Comparison of ENCODE assay signal across 1 cellular context in the genomic region with DNA sequence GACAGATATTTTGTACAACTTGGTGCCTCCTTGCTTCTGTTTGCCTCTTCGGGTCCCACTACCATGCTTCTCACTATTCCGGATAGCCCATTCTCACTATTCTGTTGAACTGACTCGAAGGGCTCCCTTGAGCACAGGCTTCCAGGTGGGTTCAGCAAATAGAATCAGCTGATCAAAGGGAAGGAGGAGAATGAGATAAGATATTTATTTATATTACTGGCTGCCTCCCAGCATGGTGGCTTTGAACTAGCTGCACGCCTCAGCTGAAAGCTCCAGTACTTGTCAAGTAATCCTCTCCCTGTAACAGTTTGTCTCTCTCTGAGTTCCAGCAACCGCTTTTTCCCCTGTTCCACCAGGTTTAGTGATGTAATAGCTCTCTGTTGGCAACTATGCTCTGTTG.
TF ChIP-seq lines count a peak whose summit lies in the region.

No MANE protein-coding gene starts in this region.

TF ChIP-seq in HEK293, 187 proteins besides CTCF, POLR2A, EP300 and RAD21 (continued from another document):
- TF ChIP-seq, protein P1, sequence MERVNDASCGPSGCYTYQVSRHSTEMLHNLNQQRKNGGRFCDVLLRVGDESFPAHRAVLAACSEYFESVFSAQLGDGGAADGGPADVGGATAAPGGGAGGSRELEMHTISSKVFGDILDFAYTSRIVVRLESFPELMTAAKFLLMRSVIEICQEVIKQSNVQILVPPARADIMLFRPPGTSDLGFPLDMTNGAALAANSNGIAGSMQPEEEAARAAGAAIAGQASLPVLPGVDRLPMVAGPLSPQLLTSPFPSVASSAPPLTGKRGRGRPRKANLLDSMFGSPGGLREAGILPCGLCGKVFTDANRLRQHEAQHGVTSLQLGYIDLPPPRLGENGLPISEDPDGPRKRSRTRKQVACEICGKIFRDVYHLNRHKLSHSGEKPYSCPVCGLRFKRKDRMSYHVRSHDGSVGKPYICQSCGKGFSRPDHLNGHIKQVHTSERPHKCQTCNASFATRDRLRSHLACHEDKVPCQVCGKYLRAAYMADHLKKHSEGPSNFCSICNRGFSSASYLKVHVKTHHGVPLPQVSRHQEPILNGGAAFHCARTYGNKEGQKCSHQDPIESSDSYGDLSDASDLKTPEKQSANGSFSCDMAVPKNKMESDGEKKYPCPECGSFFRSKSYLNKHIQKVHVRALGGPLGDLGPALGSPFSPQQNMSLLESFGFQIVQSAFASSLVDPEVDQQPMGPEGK (tag by site-specific recombination; IDR thresholded peaks at IDR 0.05): no peak
- TF ChIP-seq SP3 (tag by site-specific recombination; IDR thresholded peaks at IDR 0.05) (no peak), ZFP69B (tag by site-specific recombination; IDR thresholded peaks at IDR 0.05) (0 out of 2 replicates have a peak, but pooled peaks have one; percentile 20), SCRT2 (tag by site-specific recombination; IDR thresholded peaks at IDR 0.05) (0 out of 2 replicates have a peak, but pooled peaks have one; percentile 11), KLF10 (tag by site-specific recombination; IDR thresholded peaks at IDR 0.05) (0 out of 2 replicates have a peak, but pooled peaks have one; percentile 26), TCF7L2 (IDR thresholded peaks at IDR 0.05; ENCODE audit: borderline replicate concordance, low read depth, low read length) (peak; percentile 98), ZNF292 (tag by site-specific recombination; IDR thresholded peaks at IDR 0.05; ENCODE audit: borderline replicate concordance, low read depth) (no peak), ZNF501 (tag by site-specific recombination; IDR thresholded peaks at IDR 0.05) (no peak), ZIC2 (tag by site-specific recombination; IDR thresholded peaks at IDR 0.05) (peak; percentile 90), FEZF1 (tag by site-specific recombination; IDR thresholded peaks at IDR 0.05) (peak; percentile 33; the same call in 1 of the 2 replicates), GFI1B (tag by site-specific recombination; IDR thresholded peaks at IDR 0.05) (no peak), ZBTB1 (tag by site-specific recombination; IDR thresholded peaks at IDR 0.05) (no peak)
- TF ChIP-seq, protein P2, sequence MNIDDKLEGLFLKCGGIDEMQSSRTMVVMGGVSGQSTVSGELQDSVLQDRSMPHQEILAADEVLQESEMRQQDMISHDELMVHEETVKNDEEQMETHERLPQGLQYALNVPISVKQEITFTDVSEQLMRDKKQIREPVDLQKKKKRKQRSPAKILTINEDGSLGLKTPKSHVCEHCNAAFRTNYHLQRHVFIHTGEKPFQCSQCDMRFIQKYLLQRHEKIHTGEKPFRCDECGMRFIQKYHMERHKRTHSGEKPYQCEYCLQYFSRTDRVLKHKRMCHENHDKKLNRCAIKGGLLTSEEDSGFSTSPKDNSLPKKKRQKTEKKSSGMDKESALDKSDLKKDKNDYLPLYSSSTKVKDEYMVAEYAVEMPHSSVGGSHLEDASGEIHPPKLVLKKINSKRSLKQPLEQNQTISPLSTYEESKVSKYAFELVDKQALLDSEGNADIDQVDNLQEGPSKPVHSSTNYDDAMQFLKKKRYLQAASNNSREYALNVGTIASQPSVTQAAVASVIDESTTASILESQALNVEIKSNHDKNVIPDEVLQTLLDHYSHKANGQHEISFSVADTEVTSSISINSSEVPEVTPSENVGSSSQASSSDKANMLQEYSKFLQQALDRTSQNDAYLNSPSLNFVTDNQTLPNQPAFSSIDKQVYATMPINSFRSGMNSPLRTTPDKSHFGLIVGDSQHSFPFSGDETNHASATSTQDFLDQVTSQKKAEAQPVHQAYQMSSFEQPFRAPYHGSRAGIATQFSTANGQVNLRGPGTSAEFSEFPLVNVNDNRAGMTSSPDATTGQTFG (tag by site-specific recombination; IDR thresholded peaks at IDR 0.05; ENCODE audit: borderline replicate concordance): no peak
- TF ChIP-seq, protein P3, sequence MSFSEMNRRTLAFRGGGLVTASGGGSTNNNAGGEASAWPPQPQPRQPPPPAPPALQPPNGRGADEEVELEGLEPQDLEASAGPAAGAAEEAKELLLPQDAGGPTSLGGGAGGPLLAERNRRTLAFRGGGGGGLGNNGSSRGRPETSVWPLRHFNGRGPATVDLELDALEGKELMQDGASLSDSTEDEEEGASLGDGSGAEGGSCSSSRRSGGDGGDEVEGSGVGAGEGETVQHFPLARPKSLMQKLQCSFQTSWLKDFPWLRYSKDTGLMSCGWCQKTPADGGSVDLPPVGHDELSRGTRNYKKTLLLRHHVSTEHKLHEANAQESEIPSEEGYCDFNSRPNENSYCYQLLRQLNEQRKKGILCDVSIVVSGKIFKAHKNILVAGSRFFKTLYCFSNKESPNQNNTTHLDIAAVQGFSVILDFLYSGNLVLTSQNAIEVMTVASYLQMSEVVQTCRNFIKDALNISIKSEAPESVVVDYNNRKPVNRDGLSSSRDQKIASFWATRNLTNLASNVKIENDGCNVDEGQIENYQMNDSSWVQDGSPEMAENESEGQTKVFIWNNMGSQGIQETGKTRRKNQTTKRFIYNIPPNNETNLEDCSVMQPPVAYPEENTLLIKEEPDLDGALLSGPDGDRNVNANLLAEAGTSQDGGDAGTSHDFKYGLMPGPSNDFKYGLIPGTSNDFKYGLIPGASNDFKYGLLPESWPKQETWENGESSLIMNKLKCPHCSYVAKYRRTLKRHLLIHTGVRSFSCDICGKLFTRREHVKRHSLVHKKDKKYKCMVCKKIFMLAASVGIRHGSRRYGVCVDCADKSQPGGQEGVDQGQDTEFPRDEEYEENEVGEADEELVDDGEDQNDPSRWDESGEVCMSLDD (tag by site-specific recombination; IDR thresholded peaks at IDR 0.05): no peak
- TF ChIP-seq, protein P4, sequence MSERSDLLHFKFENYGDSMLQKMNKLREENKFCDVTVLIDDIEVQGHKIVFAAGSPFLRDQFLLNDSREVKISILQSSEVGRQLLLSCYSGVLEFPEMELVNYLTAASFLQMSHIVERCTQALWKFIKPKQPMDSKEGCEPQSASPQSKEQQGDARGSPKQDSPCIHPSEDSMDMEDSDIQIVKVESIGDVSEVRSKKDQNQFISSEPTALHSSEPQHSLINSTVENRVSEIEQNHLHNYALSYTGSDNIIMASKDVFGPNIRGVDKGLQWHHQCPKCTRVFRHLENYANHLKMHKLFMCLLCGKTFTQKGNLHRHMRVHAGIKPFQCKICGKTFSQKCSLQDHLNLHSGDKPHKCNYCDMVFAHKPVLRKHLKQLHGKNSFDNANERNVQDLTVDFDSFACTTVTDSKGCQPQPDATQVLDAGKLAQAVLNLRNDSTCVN (tag by site-specific recombination; optimal IDR thresholded peaks at IDR 0.05): no peak
- TF ChIP-seq, protein P5, sequence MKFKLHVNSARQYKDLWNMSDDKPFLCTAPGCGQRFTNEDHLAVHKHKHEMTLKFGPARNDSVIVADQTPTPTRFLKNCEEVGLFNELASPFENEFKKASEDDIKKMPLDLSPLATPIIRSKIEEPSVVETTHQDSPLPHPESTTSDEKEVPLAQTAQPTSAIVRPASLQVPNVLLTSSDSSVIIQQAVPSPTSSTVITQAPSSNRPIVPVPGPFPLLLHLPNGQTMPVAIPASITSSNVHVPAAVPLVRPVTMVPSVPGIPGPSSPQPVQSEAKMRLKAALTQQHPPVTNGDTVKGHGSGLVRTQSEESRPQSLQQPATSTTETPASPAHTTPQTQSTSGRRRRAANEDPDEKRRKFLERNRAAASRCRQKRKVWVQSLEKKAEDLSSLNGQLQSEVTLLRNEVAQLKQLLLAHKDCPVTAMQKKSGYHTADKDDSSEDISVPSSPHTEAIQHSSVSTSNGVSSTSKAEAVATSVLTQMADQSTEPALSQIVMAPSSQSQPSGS (tag by site-specific recombination; IDR thresholded peaks at IDR 0.05; ENCODE audit: low read depth): 0 out of 2 replicates have a peak, but pooled peaks have one; percentile 14
- TF ChIP-seq, protein P6, sequence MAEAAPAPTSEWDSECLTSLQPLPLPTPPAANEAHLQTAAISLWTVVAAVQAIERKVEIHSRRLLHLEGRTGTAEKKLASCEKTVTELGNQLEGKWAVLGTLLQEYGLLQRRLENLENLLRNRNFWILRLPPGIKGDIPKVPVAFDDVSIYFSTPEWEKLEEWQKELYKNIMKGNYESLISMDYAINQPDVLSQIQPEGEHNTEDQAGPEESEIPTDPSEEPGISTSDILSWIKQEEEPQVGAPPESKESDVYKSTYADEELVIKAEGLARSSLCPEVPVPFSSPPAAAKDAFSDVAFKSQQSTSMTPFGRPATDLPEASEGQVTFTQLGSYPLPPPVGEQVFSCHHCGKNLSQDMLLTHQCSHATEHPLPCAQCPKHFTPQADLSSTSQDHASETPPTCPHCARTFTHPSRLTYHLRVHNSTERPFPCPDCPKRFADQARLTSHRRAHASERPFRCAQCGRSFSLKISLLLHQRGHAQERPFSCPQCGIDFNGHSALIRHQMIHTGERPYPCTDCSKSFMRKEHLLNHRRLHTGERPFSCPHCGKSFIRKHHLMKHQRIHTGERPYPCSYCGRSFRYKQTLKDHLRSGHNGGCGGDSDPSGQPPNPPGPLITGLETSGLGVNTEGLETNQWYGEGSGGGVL (tag by site-specific recombination; IDR thresholded peaks at IDR 0.05): no peak
